ENCODE assay signal across 10 cellular contexts in the genomic region with DNA sequence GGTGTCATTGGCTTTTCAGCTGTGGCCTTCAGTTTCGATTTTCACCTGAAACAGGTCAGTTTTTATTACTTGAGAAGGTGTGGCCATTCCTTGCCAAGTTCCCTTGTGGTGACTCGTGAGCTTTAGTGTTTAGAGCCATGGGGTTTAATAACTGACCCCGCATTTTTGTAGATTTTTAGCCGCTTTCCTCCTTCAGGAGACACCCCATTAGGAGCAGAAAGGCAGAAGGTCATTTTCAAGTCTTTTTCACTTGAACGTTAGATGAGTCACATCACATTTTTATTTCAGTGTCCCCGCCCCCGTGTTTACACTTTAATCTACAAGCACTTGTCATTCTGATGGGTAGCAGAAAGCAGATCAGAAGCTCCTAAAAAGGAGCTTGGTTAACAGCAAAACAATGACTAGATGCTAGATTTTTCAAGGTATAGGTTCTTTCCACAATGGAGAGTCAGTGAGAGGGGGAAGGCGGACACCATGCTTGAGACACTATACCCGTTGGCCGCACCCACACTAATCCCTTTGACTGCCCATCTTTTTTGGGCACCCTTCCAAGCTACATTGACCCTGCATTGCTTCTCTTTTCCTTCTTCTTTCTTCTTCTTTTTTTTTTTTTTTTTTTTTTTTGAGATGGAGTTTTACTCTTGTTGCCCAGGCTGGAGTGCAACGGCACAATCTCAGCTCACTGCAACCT.
DNase-seq lines count a peak whose midpoint lies in the region; ATAC-seq and TF ChIP-seq lines count a peak whose summit lies in the region.
"Had no signal": no experiment of that assay in that cellular context is flagged by ENCODE, and none has a peak within 500 bp of the region (broad histone marks: within the 10 kb centered on the region; RNA-seq: fewer than 3 reads in every experiment).

No MANE protein-coding gene starts in this region.

- H3K4me1 ChIP-seq in cardiac muscle cell (ENCODE audit: low read depth) = peaks cover 58% of the 10 kb centered on the region

- intact Hi-C loops in Right ventricle myocardium inferior (cut with DNase I) = loop anchor here (5.0 to 10.0 kb wide), 3 partner anchors 113 to 481 kb away; no protein-coding TSS in a partner anchor

- DNase-seq in cardiac muscle cell (ENCODE audit: low read depth in 1 of 2, low spot score in 1 of 2) = peak in 1 of 2 donors; percentile 81
- DNase-seq in Right ventricle myocardium inferior (ENCODE audit: missing footprints) = no peak
- peak; percentile 94 for DNase-seq in amniotic epithelial cell (ENCODE audit: low read depth)
- DNase-seq in kidney glomerular epithelial cell (lab: John Stamatoyannopoulos, UW) = peak; percentile 34
- DNase-seq in NOMO-1 treated with DMSO at 0.1 percent for 48 hours (lab: John Stamatoyannopoulos, UW; ENCODE audit: unreplicated experiment) = no peak
- no peak for DNase-seq in COLO668 (lab: John Stamatoyannopoulos, UW; ENCODE audit: unreplicated experiment)
- DNase-seq in activated CD4-positive, CD25-positive, alpha-beta regulatory T cell treated with anti-CD3 and anti-CD28 coated beads, Interleukin-2, amount 50 U/mL, for 72 hours = no peak
- DNase-seq: activated T-cell treated with anti-CD3 and anti-CD28 coated beads, Interleukin-2, amount 50 U/mL, for 24 hours; H7 had no signal

- no peaks in the 10 kb centered on the region for H3K9me3 ChIP-seq in cardiac muscle cell (ENCODE audit: low read depth)

- H3K27me3 ChIP-seq in cardiac muscle cell = no peaks in the 10 kb centered on the region

- peak overlapping the region; percentile 86 for H3K27ac ChIP-seq in cardiac muscle cell

- no peak for TF ChIP-seq CTCF in cardiac muscle cell (IDR thresholded peaks at IDR 0.05; ENCODE audit: low read depth, low read length)

- no peak overlapping the region for H3K4me3 ChIP-seq in cardiac muscle cell

- ATAC-seq in Right ventricle myocardium inferior (no peak), GM21576 (IDR thresholded peaks at IDR 0.05; ENCODE audit: unreplicated experiment) (no peak)

- peaks cover 16% of the 10 kb centered on the region for H3K36me3 ChIP-seq in cardiac muscle cell

Comparison
In these comparisons a context has a peak if more than half of its experiments do, and no peak if none do; other contexts are left out.
1. DNase-seq: peak in amniotic epithelial cell (single experiment) and kidney glomerular epithelial cell (single experiment); none in Right ventricle myocardium inferior (single experiment), NOMO-1 treated with DMSO at 0.1 percent for 48 hours (single experiment), COLO668 (single experiment) and activated CD4-positive, CD25-positive, alpha-beta regulatory T cell treated with anti-CD3 and anti-CD28 coated beads, Interleukin-2, amount 50 U/mL, for 72 hours (single experiment).